ENCODE assay signal across 13 cellular contexts in genomic region chr4:1327526-1328266, GRCh38. TPM values are rescaled to one million over a fixed set of nuclear protein-coding genes. Genes with fewer than 3 reads are reported as not detected.
DNase-seq lines count a peak whose midpoint lies in the region; ATAC-seq and TF ChIP-seq lines count a peak whose summit lies in the region.
"Had no signal": no experiment of that assay in that cellular context is flagged by ENCODE, and none has a peak within 500 bp of the region (broad histone marks: within the 10 kb centered on the region; RNA-seq: fewer than 3 reads in every experiment).

No MANE protein-coding gene starts in this region.

- intact Hi-C loops in right cardiac atrium (cut with DNase I) = no loop called here
- intact Hi-C loops in heart right ventricle (cut with DNase I) = no loop called here
- intact Hi-C loops in spleen (cut with DNase I; ENCODE audit: low total_unique reads) = no loop called here

- POLR2A ChIA-PET in SK-N-SH (lab: Yijun Ruan, JAX) = no interaction called here

- H3K9me3 ChIP-seq in right cardiac atrium (ENCODE audit: control insufficient read depth, low read length) (no peaks in the 10 kb centered on the region), heart right ventricle (no peaks in the 10 kb centered on the region), RWPE2 (ENCODE audit: severe bottlenecking) (no peaks in the 10 kb centered on the region), neuronal stem cell (replicated peaks in 1 of 2; ENCODE audit: control insufficient read depth in 2 of 2, insufficient read depth in 1 of 2, low read depth in 1 of 2, low read length in 2 of 2) (peaks cover 0 to 2% of the 10 kb centered on the region in 2 donors), spleen (no peaks in the 10 kb centered on the region), SK-N-SH (no peaks in the 10 kb centered on the region)
- H3K9me3 ChIP-seq: Caco-2 had no signal

- H3K4me1 ChIP-seq in right cardiac atrium (ENCODE audit: control insufficient read depth, insufficient read depth, low read length) (no peaks in the 10 kb centered on the region), heart right ventricle (peaks cover 0 to 17% (median 0%) of the 10 kb centered on the region in 9 donors), RWPE2 (ENCODE audit: insufficient read depth, poor library complexity, severe bottlenecking) (peaks cover 34% of the 10 kb centered on the region), neuronal stem cell (ENCODE audit: control insufficient read depth in 2 of 2, insufficient read depth in 1 of 2, low read depth in 1 of 2, low read length in 2 of 2) (no peaks in the 10 kb centered on the region), spleen (peaks cover 0 to 45% (median 16%) of the 10 kb centered on the region in 6 donors), SK-N-SH (ENCODE audit: control insufficient read depth in 1 of 2, insufficient read depth in 2 of 2, low read depth in 1 of 2, low read length in 1 of 2) (peaks cover 0 to 7% of the 10 kb centered on the region in 2 experiments; a peak in 2 of 4 replicates)
- H3K4me1 ChIP-seq: Caco-2 had no signal

- peaks cover 26% of the 10 kb centered on the region for H3F3A ChIP-seq in SK-N-SH (replicated peaks; ENCODE audit: insufficient read depth)

- H3K9ac ChIP-seq in neuronal stem cell (ENCODE audit: low read depth, low read length, poor library complexity) (no peak overlapping the region), SK-N-SH (no peak overlapping the region)

- H4K91ac ChIP-seq in neuronal stem cell (ENCODE audit: low read depth, low read length, poor library complexity) = no peak overlapping the region

- CTCF ChIA-PET in SK-N-SH (lab: Yijun Ruan, JAX) = interaction anchor here (1.2 to 1.6 kb wide), 3 partner anchors 9 to 18 kb away, joined by 3 to 5 read pairs (median 3); no protein-coding TSS in a partner anchor

- H4K8ac ChIP-seq in neuronal stem cell (ENCODE audit: low read depth, low read length) = no peak overlapping the region

- TF ChIP-seq RAD21 in SK-N-SH (IDR thresholded peaks at IDR 0.05; ENCODE audit: low read length) = no peak

- H3K18ac ChIP-seq in neuronal stem cell (ENCODE audit: low read length) = no peak overlapping the region

- no peak overlapping the region for H3K4ac ChIP-seq in neuronal stem cell (ENCODE audit: low read length)

- H2BK12ac ChIP-seq in neuronal stem cell (ENCODE audit: low read length) = no peak overlapping the region

- H3K27me3 ChIP-seq in right cardiac atrium (ENCODE audit: control insufficient read depth, insufficient read depth) (no peaks in the 10 kb centered on the region), heart right ventricle (no peaks in the 10 kb centered on the region), RWPE2 (ENCODE audit: insufficient read depth, poor library complexity, severe bottlenecking) (no peaks in the 10 kb centered on the region), neuronal stem cell (ENCODE audit: control insufficient read depth in 3 of 3, insufficient read depth in 3 of 3, low read depth in 1 of 3, low read length in 3 of 3) (no peaks in the 10 kb centered on the region), spleen (replicated peaks in 1 of 7) (no peaks in the 10 kb centered on the region), SK-N-SH (ENCODE audit: insufficient read depth) (no peaks in the 10 kb centered on the region)

- H3K23ac ChIP-seq in neuronal stem cell (ENCODE audit: low read depth, low read length, poor library complexity) = peak overlapping the region; percentile 31

- no peak for ATAC-seq in right cardiac atrium
- ATAC-seq in heart right ventricle = no peak
- no peak for ATAC-seq in RWPE2 (ENCODE audit: low read depth)
- ATAC-seq: HCT116 had no signal

- no peak for TF ChIP-seq POLR2A in spleen (IDR thresholded peaks at IDR 0.05)

- H3K79me1 ChIP-seq in neuronal stem cell (ENCODE audit: low read depth, low read length) = peaks cover 10% of the 10 kb centered on the region

- no peak overlapping the region for H3K4me3 ChIP-seq in right cardiac atrium (ENCODE audit: low read length)
- no peak overlapping the region for H3K4me3 ChIP-seq in heart right ventricle
- H3K4me3 ChIP-seq in RWPE2 (ENCODE audit: severe bottlenecking) = no peak overlapping the region
- H3K4me3 ChIP-seq in neuronal stem cell (ENCODE audit: low read length in 2 of 2) = peak overlapping the region in 1 of 2 donors; percentile 12
- no peak overlapping the region for H3K4me3 ChIP-seq in spleen
- H3K4me3 ChIP-seq in SK-N-SH (ENCODE audit: low read depth in 2 of 2, low read length in 1 of 2) = no peak overlapping the region

- peaks cover 10% of the 10 kb centered on the region for H4K20me1 ChIP-seq in SK-N-SH (ENCODE audit: insufficient read depth)

- WGBS in right cardiac atrium = 91% methylated on average over 33 of the region's 33 CpGs
- WGBS in heart right ventricle, 2 donors = 91 to 94% methylated on average over 33 of the region's 33 CpGs
- WGBS in neuronal stem cell (ENCODE audit: extremely low coverage in 2 of 2, insufficient read length in 2 of 2, insufficient replicate concordance in 1 of 2), 2 donors = no CpG with 5 or more reads among the region's 33 CpGs
- WGBS in spleen, 5 donors = 94 to 96% (median 95%) methylated on average over 19 to 33 of the region's 33 CpGs
- WGBS in SK-N-SH (ENCODE audit: low lambda C conversion rate) = 84% methylated on average over 10 of the region's 33 CpGs

- TF ChIP-seq CTCF in heart right ventricle (IDR thresholded peaks at IDR 0.05) (no peak), RWPE2 (IDR thresholded peaks at IDR 0.05; ENCODE audit: poor library complexity, severe bottlenecking) (no peak), spleen (IDR thresholded peaks at IDR 0.05 in 8 of 11, conservative IDR thresholded peaks at IDR 0.05 in 3 of 11) (no peak), SK-N-SH (IDR thresholded peaks at IDR 0.05) (no peak)

- no peak overlapping the region for H2AFZ ChIP-seq in neuronal stem cell (ENCODE audit: low read length)
- no peak overlapping the region for H2AFZ ChIP-seq in SK-N-SH (ENCODE audit: low read depth)

- H3K9me2 ChIP-seq in SK-N-SH = no peaks in the 10 kb centered on the region

- H3K36me3 ChIP-seq in heart right ventricle (peaks cover 0 to 83% (median 24%) of the 10 kb centered on the region in 9 donors), RWPE2 (ENCODE audit: low read depth) (peaks cover 57% of the 10 kb centered on the region), neuronal stem cell (replicated peaks in 1 of 2; ENCODE audit: control insufficient read depth in 2 of 2, insufficient read depth in 2 of 2, low read length in 2 of 2) (peaks cover 44 to 86% of the 10 kb centered on the region in 2 donors), spleen (peaks cover 0 to 98% (median 66%) of the 10 kb centered on the region in 6 donors), SK-N-SH (replicated peaks in 1 of 2; ENCODE audit: control insufficient read depth in 1 of 2, insufficient read depth in 2 of 2, low read length in 1 of 2) (peaks cover 15 to 38% of the 10 kb centered on the region in 2 experiments)

- H2BK5ac ChIP-seq in neuronal stem cell (ENCODE audit: low read length) = no peak overlapping the region

- H3K79me2 ChIP-seq in SK-N-SH (ENCODE audit: insufficient read depth) = peaks cover 49% of the 10 kb centered on the region

- peak in 2 of 3 donors; percentile 45 to 58 for DNase-seq in right cardiac atrium
- DNase-seq in heart right ventricle = no peak
- no peak for DNase-seq in RWPE2 (ENCODE audit: low spot score)
- no peak for DNase-seq in neuronal stem cell (ENCODE audit: low spot score)
- DNase-seq in spleen = peak; percentile 54
- DNase-seq in HT-29 (ENCODE audit: low spot score) = no peak
- DNase-seq in SK-N-SH = no peak
- DNase-seq: C1 segment of cervical spinal cord; Caco-2; CD4-positive, alpha-beta T cell; GOT3; H7 had no signal

- no peak overlapping the region for H3K4me2 ChIP-seq in neuronal stem cell (ENCODE audit: insufficient read depth, low read length, poor library complexity, severe bottlenecking)
- no peak overlapping the region for H3K4me2 ChIP-seq in SK-N-SH

- H3K27ac ChIP-seq in right cardiac atrium (ENCODE audit: low read length) = no peak overlapping the region
- no peak overlapping the region for H3K27ac ChIP-seq in heart right ventricle
- H3K27ac ChIP-seq in RWPE2 (ENCODE audit: poor library complexity, severe bottlenecking) = peak overlapping the region; percentile 99
- H3K27ac ChIP-seq in neuronal stem cell (replicated peaks; ENCODE audit: low read length) = no peak overlapping the region
- H3K27ac ChIP-seq in spleen = no peak overlapping the region
- no peak overlapping the region for H3K27ac ChIP-seq in SK-N-SH (ENCODE audit: low read depth in 2 of 2, low read length in 1 of 2)

- H2BK120ac ChIP-seq in neuronal stem cell (ENCODE audit: low read depth, low read length) = no peak overlapping the region

- no peak overlapping the region for H2BK15ac ChIP-seq in neuronal stem cell (ENCODE audit: low read length)

- no peak overlapping the region for H3K14ac ChIP-seq in neuronal stem cell (ENCODE audit: low read length)

- TF ChIP-seq EP300 in SK-N-SH (IDR thresholded peaks at IDR 0.05; ENCODE audit: borderline replicate concordance in 1 of 2, low read depth in 1 of 2, low read length in 1 of 2) = no peak

- H2AK5ac ChIP-seq in neuronal stem cell (ENCODE audit: low read depth, low read length) = no peak overlapping the region

TF ChIP-seq in SK-N-SH, 30 proteins besides CTCF, POLR2A, EP300 and RAD21 (continues in another document):
- TF ChIP-seq EZH2phosphoT487 (IDR thresholded peaks at IDR 0.05; ENCODE audit: borderline replicate concordance, low read depth) = no peak
- no peak for TF ChIP-seq FOSL2 (IDR thresholded peaks at IDR 0.05; ENCODE audit: borderline replicate concordance, low read depth)

RNA-seq across cellular contexts. Expression of gene UVSSA, which starts 19.3 kb away (rescaled TPM):
- 1 to 10 TPM; 7.7 to 8.8 (median 8.5) TPM for total RNA-seq in right cardiac atrium
- polyA plus RNA-seq in right cardiac atrium = 5.0 TPM
- 1 to 10 TPM; 5.2 to 8.3 (median 6.6) TPM for total RNA-seq in heart right ventricle
- 10 to 100 TPM in 1 of 2 donors, 1 to 10 TPM in 1; 2.4 to 11.9 TPM for polyA plus RNA-seq in heart right ventricle
- polyA plus RNA-seq in neuronal stem cell (2013, experiment 1 of 2) = 8.6 TPM
- 8.7 TPM for polyA plus RNA-seq in neuronal stem cell (2013, experiment 2 of 2)
- 10 to 100 TPM; 23.9 to 54.0 (median 37.1) TPM for total RNA-seq in spleen
- polyA plus RNA-seq in spleen = 10 to 100 TPM in 2 of 3 donors, 1 to 10 TPM in 1; 3.0 to 15.5 (median 10.3) TPM
- total RNA-seq in HT-29 (2014; rRNA removed; shearing (Covaris generic)) = 17.9 and 21.7 TPM in 2 replicates
- polyA plus RNA-seq in SK-N-SH (2012; rRNA removed) = 14.5 and 14.9 TPM in 2 replicates
- 5.2 and 6.2 TPM in 2 replicates for polyA plus RNA-seq in SK-N-SH (2012; cell fraction: cytosol; rRNA removed)
- 74.4 and 110 TPM in 2 replicates for polyA plus RNA-seq in SK-N-SH (2012; cell fraction: nucleus; rRNA removed)

RNA-seq across cellular contexts. Expression of gene MAEA, which starts 38.0 kb away (rescaled TPM):
- 10 to 100 TPM; 51.6 to 61.8 (median 59.2) TPM for total RNA-seq in right cardiac atrium
- 53.4 TPM for polyA plus RNA-seq in right cardiac atrium
- 10 to 100 TPM; 39.1 to 72.8 (median 50.3) TPM for total RNA-seq in heart right ventricle
- 10 to 100 TPM; 43.2 to 55.7 TPM for polyA plus RNA-seq in heart right ventricle
- 38.4 TPM for polyA plus RNA-seq in neuronal stem cell (2013, experiment 1 of 2)
- 37.0 TPM for polyA plus RNA-seq in neuronal stem cell (2013, experiment 2 of 2)
- 100 to 1,000 TPM in 1 of 7 donors, 10 to 100 TPM in 6; 64.3 to 112 (median 85.6) TPM for total RNA-seq in spleen
- polyA plus RNA-seq in spleen = 10 to 100 TPM; 46.6 to 76.5 (median 58.8) TPM
- 127 and 139 TPM in 2 replicates for total RNA-seq in HT-29 (2014; rRNA removed; shearing (Covaris generic))
- polyA plus RNA-seq in SK-N-SH (2012; rRNA removed) = 123 and 128 TPM in 2 replicates
- 64.4 and 85.4 TPM in 2 replicates for polyA plus RNA-seq in SK-N-SH (2012; cell fraction: cytosol; rRNA removed)
- 196 and 274 TPM in 2 replicates for polyA plus RNA-seq in SK-N-SH (2012; cell fraction: nucleus; rRNA removed)

Comparison
In these comparisons a context has a peak if more than half of its experiments do, and no peak if none do; other contexts are left out.
1. DNase-seq: peak in right cardiac atrium (2 of 3) and spleen (single experiment); none in heart right ventricle (0 of 2), RWPE2 (single experiment), neuronal stem cell (single experiment), HT-29 (single experiment) and SK-N-SH (single experiment).